Comparison of ENCODE assay signal across 12 cellular contexts in the genomic region with DNA sequence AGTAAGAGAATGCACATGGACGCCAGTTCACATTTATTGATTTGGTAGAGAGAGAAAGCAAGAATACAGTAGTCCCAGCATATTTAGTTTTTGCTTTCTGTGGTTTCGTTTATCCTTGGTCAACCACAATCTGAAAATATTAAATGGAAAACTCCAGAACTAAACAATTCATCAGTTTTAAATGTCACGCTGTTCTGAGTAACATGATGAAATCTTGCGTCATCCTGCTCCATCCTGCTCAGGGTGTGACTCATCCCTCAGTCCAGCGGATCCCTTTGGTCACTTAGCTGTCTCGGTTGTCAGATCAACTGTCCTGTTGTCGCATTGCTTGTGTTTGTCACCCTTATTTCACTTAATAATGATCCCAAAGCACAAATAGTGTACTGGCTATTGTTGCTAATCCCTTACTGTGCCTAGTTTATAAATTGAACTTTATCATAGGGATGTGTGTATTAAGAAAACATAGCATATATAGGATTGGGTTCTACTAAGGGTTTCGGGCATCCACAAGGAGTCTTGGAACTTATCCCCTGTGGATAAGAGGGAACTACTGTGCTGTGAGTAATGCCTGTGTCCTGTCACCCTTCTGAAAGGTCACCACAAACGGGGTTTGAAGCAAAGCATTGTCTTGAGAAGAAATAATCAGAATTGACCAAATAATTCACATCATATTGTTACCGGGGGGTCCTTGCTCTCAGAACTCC.
DNase-seq lines count a peak whose midpoint lies in the region; ATAC-seq, FAIRE-seq and TF ChIP-seq lines count a peak whose summit lies in the region.
"Had no signal": no experiment of that assay in that cellular context is flagged by ENCODE, and none has a peak within 500 bp of the region (broad histone marks: within the 10 kb centered on the region; RNA-seq: fewer than 3 reads in every experiment).

No MANE protein-coding gene starts in this region.

- no peaks in the 10 kb centered on the region for H3K36me3 ChIP-seq in SK-N-SH (replicated peaks in 1 of 2; ENCODE audit: control insufficient read depth in 1 of 2, insufficient read depth in 2 of 2, low read length in 1 of 2)
- H3K36me3 ChIP-seq: ascending aorta had no signal

- no peak overlapping the region for H3K4me3 Mint-ChIP-seq in chondrocyte (ENCODE audit: unreplicated experiment)
- H3K4me3 Mint-ChIP-seq: B cell had no signal

- ATAC-seq in A549: peak; percentile 40 to 68; a peak in 2 of 6 replicates
- ATAC-seq in GM19351 (IDR thresholded peaks at IDR 0.05; ENCODE audit: unreplicated experiment): no peak

- TF ChIP-seq POLR2A in A549 (IDR thresholded peaks at IDR 0.05; ENCODE audit: low read length): no peak

- H3K9me2 ChIP-seq in SK-N-SH: no peaks in the 10 kb centered on the region

- TF ChIP-seq RAD21 in A549 (conservative IDR thresholded peaks at IDR 0.05 in 1 of 2, IDR thresholded peaks at IDR 0.05 in 1 of 2): no peak
- no peak for TF ChIP-seq RAD21 in SK-N-SH (IDR thresholded peaks at IDR 0.05; ENCODE audit: low read length)

- no peaks in the 10 kb centered on the region for H3K27me3 ChIP-seq in HL-60 (ENCODE audit: insufficient read depth, poor library complexity, severe bottlenecking)
- H3K27me3 ChIP-seq in SK-N-SH (ENCODE audit: insufficient read depth): no peaks in the 10 kb centered on the region
- H3K27me3 ChIP-seq: ascending aorta had no signal

- no peaks in the 10 kb centered on the region for H3K4me1 Mint-ChIP-seq in chondrocyte (ENCODE audit: low read depth)
- H3K4me1 Mint-ChIP-seq: B cell had no signal

- H3K4me2 ChIP-seq in A549 (peak overlapping the region; percentile 56), SK-N-SH (peak overlapping the region; percentile 27; the same call in 1 of the 2 replicates)

- no peaks in the 10 kb centered on the region for H3K36me3 Mint-ChIP-seq in chondrocyte (ENCODE audit: low read depth)

- POLR2A ChIA-PET in A549 (lab: Yijun Ruan, JAX): no interaction called here
- POLR2A ChIA-PET in SK-N-SH (lab: Yijun Ruan, JAX): no interaction called here

- H3K4me1 ChIP-seq in A549 (peaks cover 6% of the 10 kb centered on the region; the same call in 1 of the 3 replicates), SK-N-SH (ENCODE audit: control insufficient read depth in 1 of 2, insufficient read depth in 2 of 2, low read depth in 1 of 2, low read length in 1 of 2) (0 out of 4 replicates have a peak, but pooled peaks cover 0 to 6% of the 10 kb centered on the region in 2 experiments)
- H3K4me1 ChIP-seq: ascending aorta had no signal

- H3K27ac ChIP-seq in A549 (peak overlapping the region; percentile 68 to 80), HL-60 (replicated peaks) (no peak overlapping the region), SK-N-SH (ENCODE audit: low read depth in 2 of 2, low read length in 1 of 2) (peak overlapping the region in 1 of 2 experiments; percentile 49; a peak in 1 of 4 replicates)
- H3K27ac ChIP-seq: ascending aorta had no signal

- H3K4me3 ChIP-seq in A549 (no peak overlapping the region), HL-60 (replicated peaks; ENCODE audit: insufficient read depth, low read length) (no peak overlapping the region), SK-N-SH (ENCODE audit: low read depth in 2 of 2, low read length in 1 of 2) (no peak overlapping the region), foreskin fibroblast (ENCODE audit: low read depth in 1 of 2, low read length in 2 of 2) (no peak overlapping the region)
- H3K4me3 ChIP-seq: ascending aorta had no signal

- H3K9me3 ChIP-seq in A549 (peaks cover 14% of the 10 kb centered on the region), SK-N-SH (no peaks in the 10 kb centered on the region)
- H3K9me3 ChIP-seq: ascending aorta had no signal

- H3F3A ChIP-seq in SK-N-SH (replicated peaks; ENCODE audit: insufficient read depth): peaks cover 7% of the 10 kb centered on the region

- DNase-seq in A549 (ENCODE audit: low read depth in 1 of 2, low spot score in 1 of 2): peak; percentile 15 to 61
- peak; percentile 3 to 28 for DNase-seq in HL-60 (ENCODE audit: low read depth in 1 of 2, low spot score in 1 of 2)
- no peak for DNase-seq in SK-N-SH
- peak; percentile 34 to 70 for DNase-seq in foreskin fibroblast
- no peak for DNase-seq in anterior cingulate cortex (lab: John Stamatoyannopoulos, UW)
- DNase-seq in chondrocyte (ENCODE audit: low spot score): no peak
- DNase-seq in frontal cortex (ENCODE audit: low spot score in 2 of 2): no peak
- DNase-seq: NCI-H1092; stimulated activated naive CD4-positive, alpha-beta T cell treated with Interleukin-2 at 50 U/mL for 16 hours had no signal

- no peak overlapping the region for H3K27ac Mint-ChIP-seq in chondrocyte (ENCODE audit: unreplicated experiment)
- H3K27ac Mint-ChIP-seq: B cell had no signal

- H3K9me3 Mint-ChIP-seq in chondrocyte (ENCODE audit: low read depth): peaks cover 16% of the 10 kb centered on the region

- H3K79me2 ChIP-seq in SK-N-SH (ENCODE audit: insufficient read depth): no peaks in the 10 kb centered on the region

- TF ChIP-seq CTCF in A549 (IDR thresholded peaks at IDR 0.05): no peak
- no peak for TF ChIP-seq CTCF in HL-60 (IDR thresholded peaks at IDR 0.05; ENCODE audit: insufficient read depth, low read length)
- TF ChIP-seq CTCF in SK-N-SH (IDR thresholded peaks at IDR 0.05): no peak
- TF ChIP-seq CTCF in foreskin fibroblast (IDR thresholded peaks at IDR 0.05; ENCODE audit: low read depth, low read length): no peak
- no peak for TF ChIP-seq CTCF in chondrocyte (IDR thresholded peaks at IDR 0.05)

- no peak overlapping the region for H3K9ac ChIP-seq in SK-N-SH

- TF ChIP-seq EP300 in A549 (IDR thresholded peaks at IDR 0.05) (no peak), SK-N-SH (IDR thresholded peaks at IDR 0.05; ENCODE audit: borderline replicate concordance in 1 of 2, low read depth in 1 of 2, low read length in 1 of 2) (no peak)

- peaks cover 3% of the 10 kb centered on the region for H3K27me3 Mint-ChIP-seq in chondrocyte (ENCODE audit: low read depth)

- WGBS in A549 (ENCODE audit: missing lambda C conversion rate): 22% methylated on average over 10 of the region's 10 CpGs
- WGBS in SK-N-SH (ENCODE audit: low lambda C conversion rate): 39% methylated on average over 10 of the region's 10 CpGs

- FAIRE-seq in A549 (lab: Jason Lieb, UNC) (no peak), frontal cortex (lab: Jason Lieb, UNC) (no peak)

- CTCF ChIA-PET in A549 (lab: Yijun Ruan, JAX): interaction anchor here (1.2 kb wide), 1 partner anchor 198 kb away, joined by 4 read pairs; no protein-coding TSS in a partner anchor
- CTCF ChIA-PET in SK-N-SH (lab: Yijun Ruan, JAX): no interaction called here

- H4K20me1 ChIP-seq in SK-N-SH (ENCODE audit: insufficient read depth): no peaks in the 10 kb centered on the region

- peak overlapping the region; percentile 71; the same call in 1 of the 2 replicates for H2AFZ ChIP-seq in SK-N-SH (ENCODE audit: low read depth)

TF ChIP-seq in A549, 52 proteins besides CTCF, POLR2A, EP300 and RAD21 (continues in another document):
- TF ChIP-seq HDAC2 (IDR thresholded peaks at IDR 0.05) (no peak), JUNB (IDR thresholded peaks at IDR 0.05) (peak; percentile 22; the same call in 1 of the 2 replicates), CEBPB (IDR thresholded peaks at IDR 0.05) (peak; percentile 50 to 81; a peak in 3 of 4 replicates), GATA3 (IDR thresholded peaks at IDR 0.05; ENCODE audit: borderline replicate concordance) (no peak), BHLHE40 (IDR thresholded peaks at IDR 0.05; ENCODE audit: low read depth, low read length) (no peak), JUN (IDR thresholded peaks at IDR 0.05) (0 out of 5 replicates have a peak, but pooled peaks of 1 of the 2 experiments have one; percentile 20), HEYL (CRISPR knock-in tag; IDR thresholded peaks at IDR 0.05) (no peak), FOSL2 (IDR thresholded peaks at IDR 0.05) (peak; percentile 61), FOSL2 (CRISPR knock-in tag; IDR thresholded peaks at IDR 0.05) (peak; percentile 80)
- TF ChIP-seq, protein P1, sequence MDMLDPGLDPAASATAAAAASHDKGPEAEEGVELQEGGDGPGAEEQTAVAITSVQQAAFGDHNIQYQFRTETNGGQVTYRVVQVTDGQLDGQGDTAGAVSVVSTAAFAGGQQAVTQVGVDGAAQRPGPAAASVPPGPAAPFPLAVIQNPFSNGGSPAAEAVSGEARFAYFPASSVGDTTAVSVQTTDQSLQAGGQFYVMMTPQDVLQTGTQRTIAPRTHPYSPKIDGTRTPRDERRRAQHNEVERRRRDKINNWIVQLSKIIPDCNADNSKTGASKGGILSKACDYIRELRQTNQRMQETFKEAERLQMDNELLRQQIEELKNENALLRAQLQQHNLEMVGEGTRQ (IDR thresholded peaks at IDR 0.05): no peak
- TF ChIP-seq, protein P2, sequence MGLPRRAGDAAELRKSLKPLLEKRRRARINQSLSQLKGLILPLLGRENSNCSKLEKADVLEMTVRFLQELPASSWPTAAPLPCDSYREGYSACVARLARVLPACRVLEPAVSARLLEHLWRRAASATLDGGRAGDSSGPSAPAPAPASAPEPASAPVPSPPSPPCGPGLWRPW (IDR thresholded peaks at IDR 0.05): 0 out of 2 replicates have a peak, but pooled peaks have one; percentile 13

TF ChIP-seq in SK-N-SH, 30 proteins besides CTCF, POLR2A, EP300 and RAD21 (continues in another document):
- TF ChIP-seq TAF1 (IDR thresholded peaks at IDR 0.05; ENCODE audit: borderline replicate concordance, low read depth, low read length) (no peak), RFX5 (IDR thresholded peaks at IDR 0.05; ENCODE audit: low read length) (no peak), NFIC (IDR thresholded peaks at IDR 0.05; ENCODE audit: borderline replicate concordance) (no peak), FOXM1 (IDR thresholded peaks at IDR 0.05; ENCODE audit: low read depth) (no peak), CHD2 (IDR thresholded peaks at IDR 0.05; ENCODE audit: low read length, partially characterized antibody) (no peak), NRF1 (IDR thresholded peaks at IDR 0.05; ENCODE audit: low read depth, low read length) (no peak), RCOR1 (IDR thresholded peaks at IDR 0.05; ENCODE audit: low read length) (no peak), FOXJ3 (CRISPR knock-in tag; IDR thresholded peaks at IDR 0.05) (no peak)
- TF ChIP-seq, protein P3, sequence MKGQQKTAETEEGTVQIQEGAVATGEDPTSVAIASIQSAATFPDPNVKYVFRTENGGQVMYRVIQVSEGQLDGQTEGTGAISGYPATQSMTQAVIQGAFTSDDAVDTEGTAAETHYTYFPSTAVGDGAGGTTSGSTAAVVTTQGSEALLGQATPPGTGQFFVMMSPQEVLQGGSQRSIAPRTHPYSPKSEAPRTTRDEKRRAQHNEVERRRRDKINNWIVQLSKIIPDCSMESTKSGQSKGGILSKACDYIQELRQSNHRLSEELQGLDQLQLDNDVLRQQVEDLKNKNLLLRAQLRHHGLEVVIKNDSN (IDR thresholded peaks at IDR 0.05; ENCODE audit: borderline replicate concordance, low read depth): no peak

Comparison
In these comparisons a context has a peak if more than half of its experiments do, and no peak if none do; other contexts are left out.
1. DNase-seq: peak in A549 (2 of 2), HL-60 (2 of 2) and foreskin fibroblast (2 of 2); none in SK-N-SH (single experiment), anterior cingulate cortex (0 of 58), chondrocyte (single experiment) and frontal cortex (0 of 2).